11 cellular contexts compared by ENCODE assay signal in genomic region chr6:123402052-123402451, GRCh38.
DNase-seq lines count a peak whose midpoint lies in the region; ATAC-seq and TF ChIP-seq lines count a peak whose summit lies in the region.
"Had no signal": no experiment of that assay in that cellular context is flagged by ENCODE, and none has a peak within 500 bp of the region (broad histone marks: within the 10 kb centered on the region; RNA-seq: fewer than 3 reads in every experiment).

No MANE protein-coding gene starts in this region.

- no peaks in the 10 kb centered on the region for H3K36me3 Mint-ChIP-seq in activated CD8-positive, alpha-beta T cell treated with anti-CD3 and anti-CD28 coated beads for 36 hours (ENCODE audit: low read depth)

- ATAC-seq in GM18868 (IDR thresholded peaks at IDR 0.05; ENCODE audit: unreplicated experiment) (peak; percentile 96), GM21737 (IDR thresholded peaks at IDR 0.05; ENCODE audit: unreplicated experiment) (peak; percentile 99), HG03378 (IDR thresholded peaks at IDR 0.05; ENCODE audit: unreplicated experiment) (peak; percentile 87)
- no peak for ATAC-seq in activated CD8-positive, alpha-beta T cell treated with anti-CD3 and anti-CD28 coated beads for 36 hours
- ATAC-seq: effector memory CD8-positive, alpha-beta T cell had no signal

- TF ChIP-seq CTCF in cardiac fibroblast (IDR thresholded peaks at IDR 0.05; ENCODE audit: low read depth, low read length), result no peak
- no peak for TF ChIP-seq CTCF in activated CD8-positive, alpha-beta T cell treated with anti-CD3 and anti-CD28 coated beads for 36 hours (IDR thresholded peaks at IDR 0.05)

- DNase-seq in cardiac fibroblast (ENCODE audit: low read depth in 2 of 2) (peak; percentile 0 to 6), NOMO-1 (lab: John Stamatoyannopoulos, UW; ENCODE audit: unreplicated experiment in 2 of 2) (no peak), NCI-H2107 treated with DMSO at 0.1 percent for 48 hours (lab: John Stamatoyannopoulos, UW; ENCODE audit: unreplicated experiment) (no peak)
- DNase-seq in activated CD8-positive, alpha-beta T cell treated with anti-CD3 and anti-CD28 coated beads for 36 hours, result no peak
- DNase-seq in central memory CD4-positive, alpha-beta T cell, result no peak
- DNase-seq: DMS153; effector memory CD8-positive, alpha-beta T cell; HFFc6 had no signal

- CTCF ChIA-PET in activated CD8-positive, alpha-beta T cell treated with anti-CD3 and anti-CD28 coated beads for 36 hours (lab: Charles Lee), result no interaction called here

- intact Hi-C loops in activated CD8-positive, alpha-beta T cell treated with anti-CD3 and anti-CD28 coated beads for 36 hours (cut with micrococcal nuclease), result no loop called here

- no peaks in the 10 kb centered on the region for H3K4me1 Mint-ChIP-seq in activated CD8-positive, alpha-beta T cell treated with anti-CD3 and anti-CD28 coated beads for 36 hours (ENCODE audit: low read depth)

- H3K27ac Mint-ChIP-seq in activated CD8-positive, alpha-beta T cell treated with anti-CD3 and anti-CD28 coated beads for 36 hours, result no peak overlapping the region
- H3K27ac Mint-ChIP-seq: effector memory CD8-positive, alpha-beta T cell; HFFc6 had no signal

- POLR2A ChIA-PET in activated CD8-positive, alpha-beta T cell treated with anti-CD3 and anti-CD28 coated beads for 36 hours (lab: Charles Lee), result no interaction called here

- H3K4me3 Mint-ChIP-seq in activated CD8-positive, alpha-beta T cell treated with anti-CD3 and anti-CD28 coated beads for 36 hours, result no peak overlapping the region
- H3K4me3 Mint-ChIP-seq: effector memory CD8-positive, alpha-beta T cell; HFFc6 had no signal

- H3K4me3 ChIP-seq in cardiac fibroblast (replicated peaks in 1 of 2; ENCODE audit: low read depth in 2 of 2, low read length in 2 of 2), result no peak overlapping the region

- no peaks in the 10 kb centered on the region for H3K27me3 Mint-ChIP-seq in activated CD8-positive, alpha-beta T cell treated with anti-CD3 and anti-CD28 coated beads for 36 hours
- H3K27me3 Mint-ChIP-seq: effector memory CD8-positive, alpha-beta T cell had no signal

- H3K9me3 Mint-ChIP-seq in activated CD8-positive, alpha-beta T cell treated with anti-CD3 and anti-CD28 coated beads for 36 hours, result no peaks in the 10 kb centered on the region
- H3K9me3 Mint-ChIP-seq: effector memory CD8-positive, alpha-beta T cell had no signal

Comparison
In these comparisons a context has a peak if more than half of its experiments do, and no peak if none do; other contexts are left out.
1. DNase-seq: peak in cardiac fibroblast (2 of 2); none in activated CD8-positive, alpha-beta T cell treated with anti-CD3 and anti-CD28 coated beads for 36 hours (single experiment), central memory CD4-positive, alpha-beta T cell (single experiment), NOMO-1 (0 of 2) and NCI-H2107 treated with DMSO at 0.1 percent for 48 hours (single experiment).